Comparison of ENCODE assay signal across 8 cellular contexts in genomic region chr11:65706303-65706763, GRCh38. TPM values are rescaled to one million over a fixed set of nuclear protein-coding genes. Genes with fewer than 3 reads are reported as not detected.
DNase-seq lines count a peak whose midpoint lies in the region; ATAC-seq and TF ChIP-seq lines count a peak whose summit lies in the region.
"Not testable (repeated sequence)": the region's sequence is repeated elsewhere in the genome, so short reads cannot be mapped to it uniquely, and the experiment has no call there.

No MANE protein-coding gene starts in this region.

- H3K36me3 Mint-ChIP-seq in activated B cell treated with CpG ODN at 0.5 μM for 24 hours (ENCODE audit: low read depth), result not testable (repeated sequence)

- not testable (repeated sequence) for H3K27me3 ChIP-seq in BJ (ENCODE audit: control insufficient read depth, insufficient read depth, low read length); neural cell (ENCODE audit: insufficient read depth, low read depth, low read length)
- H3K27me3 ChIP-seq in adipocyte (replicated peaks; ENCODE audit: control insufficient read depth, insufficient read depth, low read length), result peaks cover 17% of the 10 kb centered on the region

- H3K36me3 ChIP-seq in BJ (ENCODE audit: control insufficient read depth, insufficient read depth, low read length); HEK293 (ENCODE audit: control insufficient read depth in 2 of 2, insufficient read depth in 1 of 2, low read length in 2 of 2); adipocyte (ENCODE audit: control insufficient read depth, insufficient read depth, low read length, severe bottlenecking); neural cell (ENCODE audit: insufficient read depth, low read length): not testable (repeated sequence)

- CTCF ChIA-PET in BJ (lab: Yijun Ruan, JAX), result interaction anchor here (0.7 to 3.8 kb wide), 19 partner anchors 8 to 316 kb away, joined by 3 to 34 read pairs (median 4); partner anchors contain the start of gene FIBP
- CTCF ChIA-PET in HEK293 (lab: Yijun Ruan, JAX), result interaction anchor here (0.6 to 3.6 kb wide), 16 partner anchors 10 to 445 kb away, joined by 3 to 34 read pairs (median 3); partner anchors contain the start of gene FIBP
- CTCF ChIA-PET in activated B cell treated with CpG ODN at 0.5 μM for 24 hours (lab: Charles Lee), result interaction anchor here (0.6 to 4.2 kb wide), 10 partner anchors 8 to 185 kb away, joined by 3 to 24 read pairs (median 4); partner anchors contain the start of genes CCDC85B and RELA

- H3K27me3 Mint-ChIP-seq in activated B cell treated with CpG ODN at 0.5 μM for 24 hours, result not testable (repeated sequence)

- not testable (repeated sequence) for H3K9me2 ChIP-seq in neural cell (ENCODE audit: insufficient read depth, low read length)

- DNase-seq in BJ (ENCODE audit: low read depth), result not testable (repeated sequence)
- DNase-seq in NCI-H524 (lab: John Stamatoyannopoulos, UW), result peak; percentile 49 to 81
- DNase-seq in activated B cell treated with CpG ODN at 0.5 μM for 24 hours, result peak; percentile 66
- peak; percentile 55 for DNase-seq in adipocyte (ENCODE audit: low read depth)
- DNase-seq in glomerular visceral epithelial cell (ENCODE audit: extremely low spot score), result peak; percentile 60
- peak; percentile 55 for DNase-seq in stimulated activated CD8-positive, alpha-beta memory T cell treated with anti-CD3 and anti-CD28 coated beads, Interleukin-12 subunit alpha, Interleukin-12 subunit beta, amount 100 ng/mL, for 4 hours (ENCODE audit: low read depth)

- TF ChIP-seq CTCF in BJ (IDR thresholded peaks at IDR 0.05; ENCODE audit: insufficient read depth, low read depth, low read length) (peak; percentile 55), neural cell (IDR thresholded peaks at IDR 0.05; ENCODE audit: poor library complexity, severe bottlenecking) (peak; percentile 84)
- not testable (repeated sequence) for TF ChIP-seq CTCF in HEK293 (tag by site-specific recombination; IDR thresholded peaks at IDR 0.05); activated B cell treated with CpG ODN at 0.5 μM for 24 hours (IDR thresholded peaks at IDR 0.05)

- H3K4me3 ChIP-seq in BJ (ENCODE audit: low read depth, low read length); adipocyte (ENCODE audit: low read length): not testable (repeated sequence)
- peak overlapping the region; percentile 20; the same call in 1 of the 2 replicates for H3K4me3 ChIP-seq in HEK293 (ENCODE audit: low read depth, low read length)
- H3K4me3 ChIP-seq in neural cell (ENCODE audit: low read length), result peak overlapping the region; percentile 34

- peak overlapping the region; percentile 68 for H3K4me3 Mint-ChIP-seq in activated B cell treated with CpG ODN at 0.5 μM for 24 hours

- peak; percentile 77 for TF ChIP-seq RAD21 in neural cell (conservative IDR thresholded peaks at IDR 0.05)

- ATAC-seq in activated B cell treated with CpG ODN at 0.5 μM for 24 hours (ENCODE audit: low read depth), result peak; percentile 65

- not testable (repeated sequence) for H3K9me3 Mint-ChIP-seq in activated B cell treated with CpG ODN at 0.5 μM for 24 hours

- not testable (repeated sequence) for H3K9ac ChIP-seq in adipocyte (ENCODE audit: low read length); neural cell (ENCODE audit: low read length)

- H3K4me1 ChIP-seq in HEK293 (ENCODE audit: control insufficient read depth, insufficient read depth, low read length), result not testable (repeated sequence)
- H3K4me1 ChIP-seq in adipocyte (ENCODE audit: control insufficient read depth, insufficient read depth, low read length), result peaks cover 11% of the 10 kb centered on the region

- not testable (repeated sequence) for H3K4me2 ChIP-seq in neural cell (ENCODE audit: low read length)

- POLR2A ChIA-PET in BJ (lab: Charles Lee) (interaction anchor here (0.7 kb wide), 1 partner anchor 241 kb away, joined by 5 read pairs; no protein-coding TSS in a partner anchor), HEK293 (lab: Yijun Ruan, JAX) (interaction anchor here (0.6 kb wide), 1 partner anchor 199 kb away, joined by 5 read pairs; no protein-coding TSS in a partner anchor), activated B cell treated with CpG ODN at 0.5 μM for 24 hours (lab: Charles Lee) (interaction anchor here (0.8 to 1.8 kb wide), 5 partner anchors 43 to 265 kb away, joined by 3 to 5 read pairs (median 3); partner anchors contain the start of genes FIBP, RELA and SIPA1)

- H3F3A ChIP-seq in neural cell (ENCODE audit: insufficient read depth, low read length, poor library complexity, severe bottlenecking), result not testable (repeated sequence)

- H3K9me3 ChIP-seq in HEK293 (ENCODE audit: control insufficient read depth, insufficient read depth, low read depth, low read length); adipocyte (ENCODE audit: control insufficient read depth, low read length); neural cell (ENCODE audit: low read length): not testable (repeated sequence)

- not testable (repeated sequence) for H3K27ac ChIP-seq in HEK293 (ENCODE audit: extremely low read depth, low read depth, low read length); neural cell (ENCODE audit: low read length)

- not testable (repeated sequence) for H3K79me2 ChIP-seq in neural cell (replicated peaks; ENCODE audit: insufficient read depth, low read length)

- H3K4me1 Mint-ChIP-seq in activated B cell treated with CpG ODN at 0.5 μM for 24 hours, result peaks cover 12% of the 10 kb centered on the region

- not testable (repeated sequence) for H2AFZ ChIP-seq in neural cell (ENCODE audit: low read depth, low read length)

- intact Hi-C loops in activated B cell treated with CpG ODN at 0.5 μM for 24 hours (cut with micrococcal nuclease), result loop anchor here (1.0 kb wide), 3 partner anchors 80 to 283 kb away; no protein-coding TSS in a partner anchor

- not testable (repeated sequence) for TF ChIP-seq EP300 in neural cell (conservative IDR thresholded peaks at IDR 0.05; ENCODE audit: poor library complexity, severe bottlenecking)

- H4K20me1 ChIP-seq in neural cell (ENCODE audit: insufficient read depth), result not testable (repeated sequence)

- H3K27ac Mint-ChIP-seq in activated B cell treated with CpG ODN at 0.5 μM for 24 hours, result not testable (repeated sequence)

TF ChIP-seq in HEK293, 187 proteins besides CTCF, POLR2A, EP300 and RAD21:
- 0 out of 2 replicates have a peak, but pooled peaks have one; percentile 48 for TF ChIP-seq ZNF2 (tag by site-specific recombination; IDR thresholded peaks at IDR 0.05)
- peak; percentile 31; the same call in 1 of the 2 replicates for TF ChIP-seq ZNF394 (tag by site-specific recombination; IDR thresholded peaks at IDR 0.05; ENCODE audit: borderline replicate concordance)
- TF ChIP-seq ZNF654 (tag by site-specific recombination; IDR thresholded peaks at IDR 0.05; ENCODE audit: low read depth), result peak; percentile 60
- TF ChIP-seq ZNF10 (tag by site-specific recombination; IDR thresholded peaks at IDR 0.05), result 0 out of 2 replicates have a peak, but pooled peaks have one; percentile 20
- peak; percentile 53 for TF ChIP-seq ZBTB8A (tag by site-specific recombination; IDR thresholded peaks at IDR 0.05)
- peak; percentile 94; the same call in 1 of the 2 replicates for TF ChIP-seq PRDM1 (tag by site-specific recombination; IDR thresholded peaks at IDR 0.05)
- 0 out of 2 replicates have a peak, but pooled peaks have one; percentile 24 for TF ChIP-seq ZNF335 (tag by site-specific recombination; conservative IDR thresholded peaks at IDR 0.05)

TF ChIP-seq in neural cell, 6 proteins besides CTCF, POLR2A, EP300 and RAD21:
- TF ChIP-seq SMC3 (conservative IDR thresholded peaks at IDR 0.05; ENCODE audit: poor library complexity), result peak; percentile 88
- peak; percentile 26 for TF ChIP-seq MXI1 (conservative IDR thresholded peaks at IDR 0.05; ENCODE audit: poor library complexity, severe bottlenecking)

RNA-seq across cellular contexts. Expression of gene KAT5, which starts 5.7 kb away (rescaled TPM):
- polyA plus RNA-seq in BJ (2011; rRNA removed) (31.4 and 50.9 TPM in 2 replicates), neural cell (102 and 109 TPM in 2 replicates)
- 44.4 and 54.7 TPM in 2 replicates for polyA minus RNA-seq in BJ (2011; rRNA and poly(A)+ RNA removed)
- total RNA-seq in activated B cell treated with CpG ODN at 0.5 μM for 24 hours, result 108 and 120 TPM in 2 replicates
- polyA minus RNA-seq in neural cell, result 59.0 and 62.1 TPM in 2 replicates

RNA-seq across cellular contexts. Expression of gene RNASEH2C, which starts 14.3 kb away (rescaled TPM):
- polyA plus RNA-seq in BJ (2011; rRNA removed) (28.0 and 33.9 TPM in 2 replicates), neural cell (38.4 and 43.8 TPM in 2 replicates)
- 5.2 and 8.3 TPM in 2 replicates for polyA minus RNA-seq in BJ (2011; rRNA and poly(A)+ RNA removed)
- 85.3 and 91.4 TPM in 2 replicates for total RNA-seq in activated B cell treated with CpG ODN at 0.5 μM for 24 hours
- 9.5 and 15.8 TPM in 2 replicates for polyA minus RNA-seq in neural cell

RNA-seq across cellular contexts. Expression of gene RELA, which starts 43.6 kb away (rescaled TPM):
- polyA plus RNA-seq in BJ (2011; rRNA removed), result 27.6 and 46.2 TPM in 2 replicates
- 31.1 and 36.4 TPM in 2 replicates for polyA minus RNA-seq in BJ (2011; rRNA and poly(A)+ RNA removed)
- 110 and 119 TPM in 2 replicates for total RNA-seq in activated B cell treated with CpG ODN at 0.5 μM for 24 hours
- 19.3 and 19.5 TPM in 2 replicates for polyA plus RNA-seq in neural cell
- polyA minus RNA-seq in neural cell, result 22.4 and 24.0 TPM in 2 replicates
